ENCODE assay signal across 8 cellular contexts in genomic region chr18:36828157-36828629, GRCh38. TPM values are rescaled to one million over a fixed set of nuclear protein-coding genes. Genes with fewer than 3 reads are reported as not detected.
DNase-seq lines count a peak whose midpoint lies in the region; ATAC-seq and TF ChIP-seq lines count a peak whose summit lies in the region.

No MANE protein-coding gene starts in this region.

- BruUV-seq in A673 (replicated peaks; lab: Mats Ljungman, UMichigan) = TSS peak; percentile 44

- H3K4me1 ChIP-seq in A673 (ENCODE audit: insufficient read depth, low read length, poor library complexity, severe bottlenecking) (peaks cover 12% of the 10 kb centered on the region), KMS-11 (ENCODE audit: low read depth, poor library complexity, severe bottlenecking) (peaks cover 43% of the 10 kb centered on the region), endodermal cell (ENCODE audit: control insufficient read depth, insufficient read depth, low read length) (no peaks in the 10 kb centered on the region), mucosa of rectum (ENCODE audit: control insufficient read depth in 2 of 2, insufficient read depth in 2 of 2, low read length in 2 of 2) (peaks cover 7 to 9% of the 10 kb centered on the region in 2 donors), uterus (no peaks in the 10 kb centered on the region)

- H3K4me3 ChIP-seq in A673 (ENCODE audit: low read depth, low read length, poor library complexity, severe bottlenecking) (peak overlapping the region; percentile 99), KMS-11 (IDR thresholded peaks at IDR 0.05; ENCODE audit: insufficient read depth, low read depth, low read length) (no peak overlapping the region), WERI-Rb-1 (ENCODE audit: low read depth, low read length) (peak overlapping the region; percentile 89), endodermal cell (ENCODE audit: low read length) (peak overlapping the region; percentile 100), mucosa of rectum (ENCODE audit: low read length in 2 of 2) (peak overlapping the region; percentile 92 to 97), uterus (peak overlapping the region; percentile 74 to 80)

- peak; percentile 33 for DNase-seq in A673 (ENCODE audit: low spot score)
- DNase-seq in WERI-Rb-1 = no peak
- peak; percentile 78 for DNase-seq in endodermal cell
- peak; percentile 18 to 26 for DNase-seq in uterus
- no peak for DNase-seq in cerebellum (ENCODE audit: low spot score)

- H3K27me3 Mint-ChIP-seq in endodermal cell (ENCODE audit: insufficient read depth) = peaks cover 2% of the 10 kb centered on the region

- peak overlapping the region; percentile 66 for H3K4me2 ChIP-seq in KMS-11

- no peaks in the 10 kb centered on the region for H3K9me3 Mint-ChIP-seq in endodermal cell

- H4K20me1 ChIP-seq in KMS-11 (ENCODE audit: insufficient read depth) = no peaks in the 10 kb centered on the region

- H3K9ac ChIP-seq in KMS-11 (peak overlapping the region; percentile 82), endodermal cell (ENCODE audit: extremely low read depth, low read length, poor library complexity, severe bottlenecking) (peak overlapping the region; percentile 72), mucosa of rectum (ENCODE audit: low read depth in 1 of 2, low read length in 2 of 2) (peak overlapping the region; percentile 85 to 88)

- peaks cover 17% of the 10 kb centered on the region for H3K4me1 Mint-ChIP-seq in endodermal cell

- peak overlapping the region; percentile 96 for H3K27ac Mint-ChIP-seq in endodermal cell

- H3K27me3 ChIP-seq in A673 (replicated peaks; ENCODE audit: insufficient read depth, low read depth, low read length, poor library complexity) (no peaks in the 10 kb centered on the region), KMS-11 (ENCODE audit: insufficient read depth, low read depth) (no peaks in the 10 kb centered on the region), WERI-Rb-1 (ENCODE audit: insufficient read depth, low read depth, severe bottlenecking) (no peaks in the 10 kb centered on the region), endodermal cell (ENCODE audit: control insufficient read depth, insufficient read depth, low read length, poor library complexity, severe bottlenecking) (no peaks in the 10 kb centered on the region), mucosa of rectum (ENCODE audit: control insufficient read depth in 2 of 2, insufficient read depth in 2 of 2, low read length in 2 of 2) (no peaks in the 10 kb centered on the region), uterus (no peaks in the 10 kb centered on the region)

- WGBS in endodermal cell (ENCODE audit: insufficient coverage in 1 of 2, insufficient read length in 1 of 2), 2 experiments = 1 to 6% methylated on average over 4 to 18 of the region's 18 CpGs

- intact Hi-C loops in A673 (cut with micrococcal nuclease; ENCODE audit: unreplicated experiment) (no loop called here), uterus (cut with DNase I; ENCODE audit: low total_unique reads) (no loop called here)

- ATAC-seq in GM18511 (IDR thresholded peaks at IDR 0.05; ENCODE audit: unreplicated experiment) = peak; percentile 32

- CTCF ChIA-PET in A673 (lab: Charles Lee) = no interaction called here

- no peak for TF ChIP-seq POLR2A in uterus (IDR thresholded peaks at IDR 0.05)

- TF ChIP-seq CTCF in A673 (conservative IDR thresholded peaks at IDR 0.05; ENCODE audit: low read depth, low read length) (no peak), KMS-11 (conservative IDR thresholded peaks at IDR 0.05; ENCODE audit: low read depth, low read length) (no peak), WERI-Rb-1 (IDR thresholded peaks at IDR 0.05; ENCODE audit: low read depth, low read length) (no peak), endodermal cell (conservative IDR thresholded peaks at IDR 0.05) (no peak), uterus (IDR thresholded peaks at IDR 0.05) (no peak)

- peaks cover 28% of the 10 kb centered on the region for H3K79me2 ChIP-seq in KMS-11 (ENCODE audit: insufficient read depth, low read depth)

- H3K36me3 Mint-ChIP-seq in endodermal cell (ENCODE audit: low read depth) = peaks cover 17% of the 10 kb centered on the region

- POLR2A ChIA-PET in A673 (lab: Charles Lee; ENCODE audit: low non-redundant PET) = interaction anchor here (0.6 kb wide), 1 partner anchor 9 kb away, joined by 4 read pairs; no protein-coding TSS in a partner anchor

- H3K27ac ChIP-seq in A673 (ENCODE audit: low read depth, low read length, poor library complexity, severe bottlenecking) (peak overlapping the region; percentile 79), KMS-11 (peak overlapping the region; percentile 77), WERI-Rb-1 (peak overlapping the region; percentile 69), endodermal cell (ENCODE audit: low read depth, low read length) (peak overlapping the region; percentile 30), mucosa of rectum (ENCODE audit: low read depth in 2 of 2, low read length in 2 of 2) (peak overlapping the region; percentile 82 to 86), uterus (peak overlapping the region; percentile 75 to 86)

- H3K36me3 ChIP-seq in A673 (ENCODE audit: insufficient read depth, low read length, poor library complexity, severe bottlenecking) (no peaks in the 10 kb centered on the region), KMS-11 (ENCODE audit: insufficient read depth) (no peaks in the 10 kb centered on the region), WERI-Rb-1 (peaks cover 9% of the 10 kb centered on the region), endodermal cell (ENCODE audit: control insufficient read depth, insufficient read depth, low read length) (peaks cover 19% of the 10 kb centered on the region), mucosa of rectum (ENCODE audit: control insufficient read depth in 2 of 2, insufficient read depth in 2 of 2, low read length in 2 of 2) (peaks cover 0 to under 1% of the 10 kb centered on the region in 2 donors), uterus (no peaks in the 10 kb centered on the region)

- H2AFZ ChIP-seq in KMS-11 (ENCODE audit: low read depth) = peak overlapping the region; percentile 88

- H3K4me3 Mint-ChIP-seq in endodermal cell = peak overlapping the region; percentile 96

- H3K9me3 ChIP-seq in A673 (ENCODE audit: low read depth, low read length, poor library complexity, severe bottlenecking) = no peaks in the 10 kb centered on the region
- H3K9me3 ChIP-seq in WERI-Rb-1 (ENCODE audit: severe bottlenecking) = no peaks in the 10 kb centered on the region
- no peaks in the 10 kb centered on the region for H3K9me3 ChIP-seq in endodermal cell (ENCODE audit: control insufficient read depth, low read length)
- H3K9me3 ChIP-seq in mucosa of rectum (ENCODE audit: control insufficient read depth in 2 of 2, low read length in 2 of 2) = no peaks in the 10 kb centered on the region
- H3K9me3 ChIP-seq in uterus = no peaks in the 10 kb centered on the region

RNA-seq across cellular contexts. Expression of gene TPGS2, which starts 0.6 kb away (rescaled TPM):
- total RNA-seq in A673 (2021) (102 and 106 TPM in 2 replicates), endodermal cell (100 to 1,000 TPM; 117 to 128 TPM), uterus (10 to 100 TPM; 42.3 to 85.6 (median 69.1) TPM), cerebellum (104 TPM)
- polyA plus RNA-seq in endodermal cell (2013, experiment 1 of 2) = 194 TPM
- polyA plus RNA-seq in endodermal cell (2013, experiment 2 of 2) = 184 TPM

RNA-seq across cellular contexts. Expression of gene KIAA1328, which starts 0.7 kb away (rescaled TPM):
- total RNA-seq in A673 (2021) = 6.5 and 8.3 TPM in 2 replicates
- 1 to 10 TPM; 7.6 to 8.4 TPM for total RNA-seq in endodermal cell
- 7.5 TPM for polyA plus RNA-seq in endodermal cell (2013, experiment 1 of 2)
- polyA plus RNA-seq in endodermal cell (2013, experiment 2 of 2) = 7.3 TPM
- total RNA-seq in uterus = 10 to 100 TPM; 16.5 to 55.1 (median 31.7) TPM
- total RNA-seq in cerebellum = 36.5 TPM

Comparison
In these comparisons a context has a peak if more than half of its experiments do, and no peak if none do; other contexts are left out.
1. DNase-seq: peak in A673 (single experiment), endodermal cell (single experiment) and uterus (2 of 2); none in WERI-Rb-1 (single experiment) and cerebellum (single experiment).
2. H3K27ac ChIP-seq: peak in every context shown above with its lines; median percentile 84 in mucosa of rectum; 80 in uterus; 79 in A673; 77 in KMS-11; 69 in WERI-Rb-1; 30 in endodermal cell.
3. Peak in every context shown above with its lines, with median percentiles within 50 percentile points of each other: H3K9ac ChIP-seq.